8 cellular contexts compared by ENCODE assay signal in the genomic region with DNA sequence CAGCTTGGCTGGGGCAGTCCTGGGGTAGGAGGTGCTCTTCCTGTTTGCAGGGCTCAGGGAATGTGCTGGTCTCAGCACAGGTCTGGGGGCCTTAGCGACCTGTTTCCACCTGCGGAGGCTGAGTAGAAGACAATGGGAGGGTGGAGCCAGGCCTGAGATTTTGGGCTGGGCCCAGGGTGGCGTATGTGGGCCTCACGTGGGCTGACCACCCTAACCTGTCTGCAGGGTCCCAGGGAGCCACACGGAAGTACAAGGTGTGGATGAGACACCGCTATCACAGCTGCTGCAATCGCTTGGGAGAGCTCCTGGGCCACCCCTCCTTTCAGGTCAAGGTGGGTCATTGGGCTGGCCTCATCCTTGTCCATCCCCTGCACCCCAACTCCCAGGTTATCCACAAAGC. TPM values are rescaled to one million over a fixed set of nuclear protein-coding genes. Genes with fewer than 3 reads are reported as not detected.
DNase-seq lines count a peak whose midpoint lies in the region; ATAC-seq and TF ChIP-seq lines count a peak whose summit lies in the region.

No MANE protein-coding gene starts in this region.

- peak overlapping the region in 1 of 2 donors; percentile 89 for H3K9ac ChIP-seq in mucosa of rectum (ENCODE audit: low read depth in 1 of 2, low read length in 2 of 2)

- H3K4me3 ChIP-seq in ACC112 (ENCODE audit: low read depth, low read length) (peak overlapping the region; percentile 78), mucosa of rectum (ENCODE audit: low read length in 2 of 2) (peak overlapping the region; percentile 81 to 83)

- H3K4me1 Mint-ChIP-seq in HFFc6 (ENCODE audit: low read depth) (peaks cover 30% of the 10 kb centered on the region), MCF 10A (ENCODE audit: insufficient read depth, unreplicated experiment) (no peaks in the 10 kb centered on the region)

- POLR2A ChIA-PET in MCF 10A (lab: Yijun Ruan, JAX): interaction anchor here (0.6 kb wide), 1 partner anchor 494 kb away, joined by 3 read pairs; no protein-coding TSS in a partner anchor

- H3K4me1 ChIP-seq in ACC112 (ENCODE audit: control insufficient read depth, insufficient read depth, low read length, unreplicated experiment) (peaks cover 14% of the 10 kb centered on the region), mucosa of rectum (ENCODE audit: control insufficient read depth in 2 of 2, insufficient read depth in 2 of 2, low read length in 2 of 2) (peaks cover 18 to 20% of the 10 kb centered on the region in 2 donors)

- TF ChIP-seq CTCF in HFFc6 (IDR thresholded peaks at IDR 0.05) (no peak), MCF 10A (IDR thresholded peaks at IDR 0.05; ENCODE audit: unreplicated experiment) (no peak)

- H3K36me3 Mint-ChIP-seq in HFFc6 (ENCODE audit: low read depth) (peaks cover 6% of the 10 kb centered on the region; the same call in 1 of the 2 replicates), MCF 10A (ENCODE audit: insufficient read depth, unreplicated experiment) (peaks cover 26% of the 10 kb centered on the region)

- H3K27ac ChIP-seq in ACC112 (ENCODE audit: low read depth, low read length): no peak overlapping the region
- H3K27ac ChIP-seq in mucosa of rectum (ENCODE audit: low read depth in 2 of 2, low read length in 2 of 2): no peak overlapping the region

- H3K27ac Mint-ChIP-seq in HFFc6 (peak overlapping the region; percentile 72; the same call in 1 of the 2 replicates), MCF 10A (ENCODE audit: low read depth, unreplicated experiment) (peak overlapping the region; percentile 95)

- H3K27me3 Mint-ChIP-seq in HFFc6 (ENCODE audit: insufficient read depth) (peaks cover 2% of the 10 kb centered on the region), MCF 10A (ENCODE audit: insufficient read depth, unreplicated experiment) (no peaks in the 10 kb centered on the region)

- H3K9me3 ChIP-seq in mucosa of rectum (ENCODE audit: control insufficient read depth in 2 of 2, low read length in 2 of 2): no peaks in the 10 kb centered on the region

- H3K9me3 Mint-ChIP-seq in HFFc6 (no peaks in the 10 kb centered on the region), MCF 10A (ENCODE audit: unreplicated experiment) (no peaks in the 10 kb centered on the region)

- H3K79me2 ChIP-seq in ACC112 (ENCODE audit: control insufficient read depth, insufficient read depth, low read length, unreplicated experiment): peaks cover 33% of the 10 kb centered on the region

- peaks cover 6% of the 10 kb centered on the region; the same call in 1 of the 2 replicates for H3K36me3 ChIP-seq in ACC112 (ENCODE audit: insufficient read depth, low read length)
- peaks cover 19 to 25% of the 10 kb centered on the region in 2 donors for H3K36me3 ChIP-seq in mucosa of rectum (ENCODE audit: control insufficient read depth in 2 of 2, insufficient read depth in 2 of 2, low read length in 2 of 2)

- ATAC-seq in HG03108 (IDR thresholded peaks at IDR 0.05; ENCODE audit: unreplicated experiment): no peak

- H2AFZ ChIP-seq in ACC112 (ENCODE audit: low read length, unreplicated experiment): no peak overlapping the region

- DNase-seq in HFFc6 (no peak), MCF 10A (ENCODE audit: unreplicated experiment) (no peak), midbrain (lab: John Stamatoyannopoulos, UW) (no peak), NCI-H526 (lab: John Stamatoyannopoulos, UW) (no peak)
- no peak for DNase-seq in stimulated activated CD4-positive, alpha-beta T cell treated with anti-CD3 and anti-CD28 coated beads, Interleukin-2, amount 100 ng/mL, for 24 hours

- H3K4me3 Mint-ChIP-seq in HFFc6 (peak overlapping the region; percentile 90), MCF 10A (ENCODE audit: unreplicated experiment) (peak overlapping the region; percentile 85)

- no TSS peak for BruUV-seq in MCF 10A (replicated peaks; lab: Mats Ljungman, UMichigan)

- intact Hi-C loops in MCF 10A (cut with micrococcal nuclease): no loop called here

- CTCF ChIA-PET in MCF 10A (lab: Yijun Ruan, JAX): interaction anchor here (0.8 to 1.0 kb wide), 3 partner anchors 8 to 492 kb away, joined by 3 to 7 read pairs (median 5); no protein-coding TSS in a partner anchor

- no peaks in the 10 kb centered on the region for H3K27me3 ChIP-seq in ACC112 (ENCODE audit: insufficient read depth, low read length)
- no peaks in the 10 kb centered on the region for H3K27me3 ChIP-seq in mucosa of rectum (ENCODE audit: control insufficient read depth in 2 of 2, insufficient read depth in 2 of 2, low read length in 2 of 2)

RNA-seq across cellular contexts. Expression of gene NOC4L, which starts 1.1 kb away (rescaled TPM):
- 10 to 100 TPM; 25.8 to 33.5 (median 31.3) TPM for total RNA-seq in HFFc6 (2021; fragmentation: NEBNext Ultra II Directional; extraction: Animal tissue kit (Norgen Biotek cat#: 25700))
- total RNA-seq in MCF 10A (2022): 24.2 and 32.0 TPM in 2 replicates

RNA-seq across cellular contexts. Expression of gene DDX51, which starts 1.2 kb away (rescaled TPM):
- 10 to 100 TPM; 13.8 to 18.3 (median 16.8) TPM for total RNA-seq in HFFc6 (2021; fragmentation: NEBNext Ultra II Directional; extraction: Animal tissue kit (Norgen Biotek cat#: 25700))
- total RNA-seq in MCF 10A (2022): 18.3 and 24.0 TPM in 2 replicates
